ENCODE assay signal across 9 cellular contexts in genomic region chr5:151078490-151079262, GRCh38.
DNase-seq lines count a peak whose midpoint lies in the region; ATAC-seq and TF ChIP-seq lines count a peak whose summit lies in the region.
"Had no signal": no experiment of that assay in that cellular context is flagged by ENCODE, and none has a peak within 500 bp of the region (broad histone marks: within the 10 kb centered on the region; RNA-seq: fewer than 3 reads in every experiment).

No MANE protein-coding gene starts in this region.

- no peaks in the 10 kb centered on the region for H3K9me3 Mint-ChIP-seq in activated naive CD8-positive, alpha-beta T cell (ENCODE audit: low read depth)

- peaks cover 90% of the 10 kb centered on the region for H3K79me2 ChIP-seq in MM.1S (ENCODE audit: low read length)

- peak; percentile 51 for ATAC-seq in GM21786 (IDR thresholded peaks at IDR 0.05; ENCODE audit: unreplicated experiment)

- H3K9me2 ChIP-seq in MM.1S (replicated peaks; ENCODE audit: insufficient read depth, low read length): no peaks in the 10 kb centered on the region

- H3K4me1 Mint-ChIP-seq in activated naive CD8-positive, alpha-beta T cell (ENCODE audit: low read depth): peaks cover 75% of the 10 kb centered on the region

- peak overlapping the region; percentile 95 for H3K27ac Mint-ChIP-seq in activated naive CD8-positive, alpha-beta T cell

- no peaks in the 10 kb centered on the region for H3K27me3 Mint-ChIP-seq in activated naive CD8-positive, alpha-beta T cell

- H3K4me2 ChIP-seq in MM.1S (ENCODE audit: low read depth, low read length): no peak overlapping the region; the same call in 1 of the 2 replicates

- no peaks in the 10 kb centered on the region for H3K27me3 ChIP-seq in rectal smooth muscle tissue (ENCODE audit: control insufficient read depth, insufficient read depth, low read length)
- H3K27me3 ChIP-seq in MM.1S (replicated peaks; ENCODE audit: insufficient read depth, low read length): no peaks in the 10 kb centered on the region

- peak overlapping the region; percentile 96 for H3K4me3 Mint-ChIP-seq in activated naive CD8-positive, alpha-beta T cell

- H3K4me1 ChIP-seq in rectal smooth muscle tissue (ENCODE audit: control insufficient read depth, insufficient read depth, low read length) (peaks cover 10% of the 10 kb centered on the region), MM.1S (ENCODE audit: low read length) (peaks cover 24% of the 10 kb centered on the region)

- no peaks in the 10 kb centered on the region for H3K9me3 ChIP-seq in MM.1S (replicated peaks; ENCODE audit: insufficient read depth, low read length)

- peaks cover 8% of the 10 kb centered on the region for H3K36me3 Mint-ChIP-seq in activated naive CD8-positive, alpha-beta T cell

- no peak overlapping the region for H2AFZ ChIP-seq in MM.1S (ENCODE audit: low read length)

- H3F3A ChIP-seq in MM.1S (ENCODE audit: insufficient read depth, low read length): peaks cover 23% of the 10 kb centered on the region

- H3K4me3 ChIP-seq in rectal smooth muscle tissue (ENCODE audit: low read length): peak overlapping the region; percentile 29
- no peak overlapping the region for H3K4me3 ChIP-seq in MM.1S (ENCODE audit: low read length)

- H4K20me1 ChIP-seq in MM.1S (ENCODE audit: insufficient read depth, low read length): no peaks in the 10 kb centered on the region

- H3K9ac ChIP-seq in rectal smooth muscle tissue (ENCODE audit: low read length) (no peak overlapping the region), MM.1S (ENCODE audit: low read length) (no peak overlapping the region)

- TF ChIP-seq CTCF in GM10266 (IDR thresholded peaks at IDR 0.05; ENCODE audit: control insufficient read depth, insufficient read depth, low read depth, missing control alignments) (no peak), MM.1S (IDR thresholded peaks at IDR 0.05; ENCODE audit: low read length) (no peak)

- DNase-seq in GM10266 (ENCODE audit: extremely low spot score) (peak; percentile 80), RKO (ENCODE audit: low spot score) (peak; percentile 46), NCI-H226 (no peak), amniotic stem cell (lab: John Stamatoyannopoulos, UW) (no peak), MM.1S (no peak)

- H3K27ac ChIP-seq in rectal smooth muscle tissue (ENCODE audit: low read depth, low read length) (no peak overlapping the region), MM.1S (ENCODE audit: low read length) (no peak overlapping the region)
- H3K27ac ChIP-seq: HL-60 had no signal

- H3K36me3 ChIP-seq in rectal smooth muscle tissue (ENCODE audit: control insufficient read depth, insufficient read depth, low read length) (no peaks in the 10 kb centered on the region), MM.1S (replicated peaks; ENCODE audit: insufficient read depth, low read length) (no peaks in the 10 kb centered on the region)

Comparison
In these comparisons a context has a peak if more than half of its experiments do, and no peak if none do; other contexts are left out.
1. DNase-seq: peak in GM10266 (single experiment) and RKO (single experiment); none in NCI-H226 (single experiment), amniotic stem cell (single experiment) and MM.1S (single experiment).